In genomic region chr2:156753766-156754165, GRCh38 we compare ENCODE assay signal across 20 cellular contexts.
"Had no signal": no experiment of that assay in that cellular context is flagged by ENCODE, and none has a peak within 500 bp of the region (broad histone marks: within the 10 kb centered on the region; RNA-seq: fewer than 3 reads in every experiment).

No MANE protein-coding gene starts in this region.

- DNase-seq: natural killer cell; occipital lobe; ovary; posterior cingulate gyrus; psoas muscle; right lobe of liver; sigmoid colon; small intestine; stimulated activated CD4-positive, alpha-beta T cell treated with anti-CD3 and anti-CD28 coated beads, Interleukin-15, amount 100 ng/mL, for 24 hours; stimulated activated CD4-positive, alpha-beta T cell treated with anti-CD3 and anti-CD28 coated beads, Interleukin-2, amount 100 ng/mL, for 24 hours; stimulated activated CD4-positive, alpha-beta T cell treated with anti-CD3 and anti-CD28 coated beads, Interleukin-2, amount 100 ng/mL, for 48 hours; stimulated activated CD4-positive, alpha-beta T cell treated with anti-CD3 and anti-CD28 coated beads, Interleukin-4, amount 100 ng/mL, for 24 hours; stimulated activated naive B cell treated with anti-CD40 and anti-IgM and Interleukin-4, amounts not matched to agents 10 μg/mL and 1 μg/mL and 100 μg/mL, for 72 hours; stimulated activated naive CD4-positive, alpha-beta T cell treated with Interleukin-2 at 50 U/mL for 16 hours; stomach; thyroid gland; trophoblast cell; upper lobe of left lung; uterus had no signal

- ATAC-seq: natural killer cell; psoas muscle; right cardiac atrium; right lobe of liver; stimulated activated naive B cell treated with anti-CD40 and anti-IgM and Interleukin-4, amounts not matched to agents 10 μg/mL and 1 μg/mL and 100 μg/mL, for 72 hours had no signal
